Comparison of ENCODE assay signal across 8 cellular contexts in genomic region chr11:47552581-47553416, GRCh38. TPM values are rescaled to one million over a fixed set of nuclear protein-coding genes. Genes with fewer than 3 reads are reported as not detected.
DNase-seq lines count a peak whose midpoint lies in the region; TF ChIP-seq lines count a peak whose summit lies in the region.

CELF1 (minus strand) TSS chr11:47553132; CDS start chr11:47499523, 53,609 bp downstream.

- H3K36me3 ChIP-seq in HAP-1 (replicated peaks) = no peaks in the 10 kb centered on the region; the same call in 1 of the 2 replicates
- H3K36me3 ChIP-seq in MG63 = peaks cover 31% of the 10 kb centered on the region
- H3K36me3 ChIP-seq in neural cell (ENCODE audit: insufficient read depth, low read length) = no peaks in the 10 kb centered on the region
- peaks cover 0 to 4% (median 0%) of the 10 kb centered on the region in 4 donors for H3K36me3 ChIP-seq in stomach

- peak within 1 kb of the TSS; percentile 92 for H2AFZ ChIP-seq in neural cell (ENCODE audit: low read depth, low read length)

- H3K9me2 ChIP-seq in neural cell (ENCODE audit: insufficient read depth, low read length) = no peaks in the 10 kb centered on the region

- H3K9me3 ChIP-seq in HAP-1 (no peaks in the 10 kb centered on the region), MG63 (no peaks in the 10 kb centered on the region), neural cell (ENCODE audit: low read length) (no peaks in the 10 kb centered on the region), stomach (no peaks in the 10 kb centered on the region)

- H3K4me3 ChIP-seq in HAP-1 (peak within 1 kb of the TSS; percentile 91), MG63 (peak within 1 kb of the TSS; percentile 94), neural cell (ENCODE audit: low read length) (peak within 1 kb of the TSS; percentile 94), stomach (peak within 1 kb of the TSS; percentile 84 to 99 (median 92))

- H3K27me3 ChIP-seq in HAP-1 (ENCODE audit: low read depth) = no peaks in the 10 kb centered on the region
- H3K27me3 ChIP-seq in MG63 = no peaks in the 10 kb centered on the region
- H3K27me3 ChIP-seq in neural cell (ENCODE audit: insufficient read depth, low read depth, low read length) = no peaks in the 10 kb centered on the region
- no peaks in the 10 kb centered on the region for H3K27me3 ChIP-seq in stomach

- TF ChIP-seq RAD21 in neural cell (conservative IDR thresholded peaks at IDR 0.05) = peak; percentile 74

- TF ChIP-seq EP300 in neural cell (conservative IDR thresholded peaks at IDR 0.05; ENCODE audit: poor library complexity, severe bottlenecking) (peak; percentile 72), stomach (IDR thresholded peaks at IDR 0.05) (no peak)

- 0 to 2% (median 0%) methylated on average over 51 to 86 of the region's 88 CpGs for WGBS in stomach, 5 donors

- in situ Hi-C loops in HAP-1 (cut with MboI; ENCODE audit: low sequenced_read_pairs) = no loop called here

- H3K27ac ChIP-seq in neural cell (ENCODE audit: low read length) (peak within 1 kb of the TSS; percentile 91), stomach (peak within 1 kb of the TSS; percentile 87 to 97 (median 93))

- no peaks in the 10 kb centered on the region for H3F3A ChIP-seq in neural cell (ENCODE audit: insufficient read depth, low read length, poor library complexity, severe bottlenecking)

- H3K79me2 ChIP-seq in neural cell (replicated peaks; ENCODE audit: insufficient read depth, low read length) = peaks cover 48% of the 10 kb centered on the region

- peaks cover 19% of the 10 kb centered on the region for H3K4me1 ChIP-seq in HAP-1
- H3K4me1 ChIP-seq in stomach = peaks cover 15 to 52% (median 42%) of the 10 kb centered on the region in 4 donors

- DNase-seq in GF-D8 (lab: John Stamatoyannopoulos, UW) = peak; percentile 48
- peak; percentile 87 to 95 for DNase-seq in HAP-1 (ENCODE audit: low spot score in 2 of 2)
- DNase-seq in MG63 = peak; percentile 91
- peak; percentile 87 for DNase-seq in SHP77 treated with DMSO at 0.1 percent for 48 hours (lab: John Stamatoyannopoulos, UW)
- peak; percentile 98 for DNase-seq in activated effector memory CD4-positive, alpha-beta T cell treated with anti-CD3 and anti-CD28 coated beads, Interleukin-2, amount 50 U/mL, for 16 hours
- DNase-seq in fibroblast of the conjunctiva (ENCODE audit: low read depth) = peak; percentile 76
- peak; percentile 92 for DNase-seq in stomach

- peak within 1 kb of the TSS; percentile 94 for H3K9ac ChIP-seq in neural cell (ENCODE audit: low read length)

- peak; percentile 99 for TF ChIP-seq CTCF in neural cell (IDR thresholded peaks at IDR 0.05; ENCODE audit: poor library complexity, severe bottlenecking)
- peak in 5 of 7 experiments; percentile 47 to 95 (median 94) for TF ChIP-seq CTCF in stomach (IDR thresholded peaks at IDR 0.05)

- H4K20me1 ChIP-seq in neural cell (ENCODE audit: insufficient read depth) = no peaks in the 10 kb centered on the region

- intact Hi-C loops in stomach (cut with DNase I; ENCODE audit: low total_unique reads) = no loop called here

- peak within 1 kb of the TSS; percentile 81 for H3K4me2 ChIP-seq in neural cell (ENCODE audit: low read length)

- TF ChIP-seq POLR2A in stomach (IDR thresholded peaks at IDR 0.05) = no peak

TF ChIP-seq in neural cell, 6 proteins besides CTCF, POLR2A, EP300 and RAD21:
- TF ChIP-seq POLR2AphosphoS5 (IDR thresholded peaks at IDR 0.05) (peak; percentile 93), EZH2 (IDR thresholded peaks at IDR 0.05; ENCODE audit: borderline replicate concordance, insufficient read depth, low read length, poor library complexity, severe bottlenecking) (no peak), MXI1 (conservative IDR thresholded peaks at IDR 0.05; ENCODE audit: poor library complexity, severe bottlenecking) (peak; percentile 80), SMC3 (conservative IDR thresholded peaks at IDR 0.05; ENCODE audit: poor library complexity) (peak; percentile 73), REST (IDR thresholded peaks at IDR 0.05; ENCODE audit: borderline replicate concordance) (no peak), TAF1 (IDR thresholded peaks at IDR 0.05; ENCODE audit: low read depth) (peak; percentile 75)
TF ChIP-seq in neural cell: peak in this region for 4.

RNA-seq across cellular contexts. Expression of gene CELF1, which starts in this region (rescaled TPM):
- total RNA-seq in MG63 (2014; rRNA removed; shearing (Covaris generic); ENCODE audit: low replicate concordance) = 69.3 and 86.9 TPM in 2 replicates
- 209 and 217 TPM in 2 replicates for polyA plus RNA-seq in neural cell
- 281 and 303 TPM in 2 replicates for polyA minus RNA-seq in neural cell
- 100 to 1,000 TPM in 2 of 5 donors, 10 to 100 TPM in 3; 39.7 to 206 (median 95.2) TPM for total RNA-seq in stomach
- polyA plus RNA-seq in stomach = 10 to 100 TPM; 12.7 to 18.5 (median 17.7) TPM

Comparison
In these comparisons a context has a peak if more than half of its experiments do, and no peak if none do; other contexts are left out.
1. Peak in every context shown above with its lines: DNase-seq, H3K4me3 ChIP-seq and H3K27ac ChIP-seq.
2. RNA of gene CELF1 (polyA plus RNA-seq): 209 to 217 TPM in neural cell; 12.7 to 18.5 TPM in stomach; every median in the first group is over 10 times any median in the second.
3. DNase-seq: peak in every context shown above with its lines; median percentile 98 in activated effector memory CD4-positive, alpha-beta T cell treated with anti-CD3 and anti-CD28 coated beads, Interleukin-2, amount 50 U/mL, for 16 hours; 92 in stomach; 91 in HAP-1; 91 in MG63; 87 in SHP77 treated with DMSO at 0.1 percent for 48 hours; 76 in fibroblast of the conjunctiva; 48 in GF-D8.